18 cellular contexts compared by ENCODE assay signal in genomic region chr2:204360218-204361007, GRCh38.
"Had no signal": no experiment of that assay in that cellular context is flagged by ENCODE, and none has a peak within 500 bp of the region (broad histone marks: within the 10 kb centered on the region; RNA-seq: fewer than 3 reads in every experiment).

No MANE protein-coding gene starts in this region.

- H3K9me3 Mint-ChIP-seq: activated naive CD4-positive, alpha-beta T cell treated with anti-CD3 and anti-CD28 coated beads, Interleukin-2, amount 50 U/mL, for 24 hours; activated T-cell treated with anti-CD3 and anti-CD28 coated beads, Interleukin-2, amount 50 U/mL, for 24 hours; mesothelial cell of epicardium; stimulated activated memory B cell treated with anti-CD40 and anti-IgM and Interleukin-4, amounts not matched to agents 10 μg/mL and 1 μg/mL and 100 μg/mL, for 72 hours had no signal

- H3K27ac ChIP-seq: epithelial cell of prostate, gastroesophageal sphincter, neutrophil, right atrium auricular region, tibial artery had no signal

- H3K27me3 Mint-ChIP-seq: stimulated activated memory B cell treated with anti-CD40 and anti-IgM and Interleukin-4, amounts not matched to agents 10 μg/mL and 1 μg/mL and 100 μg/mL, for 72 hours had no signal

- H3K9me3 ChIP-seq: gastroesophageal sphincter, neutrophil, right atrium auricular region, tibial artery had no signal

- H3K4me1 Mint-ChIP-seq: activated CD8-positive, alpha-beta memory T cell treated with anti-CD3 and anti-CD28 coated beads, Interleukin-2, amount 10 ng/mL, durations not matched to agents 7 days and 5 days; activated naive CD4-positive, alpha-beta T cell treated with anti-CD3 and anti-CD28 coated beads, Interleukin-2, amount 50 U/mL, for 24 hours; stimulated activated memory B cell treated with anti-CD40 and anti-IgM and Interleukin-4, amounts not matched to agents 10 μg/mL and 1 μg/mL and 100 μg/mL, for 72 hours had no signal

- H3K27me3 ChIP-seq: gastroesophageal sphincter, neutrophil, right atrium auricular region, tibial artery had no signal

- DNase-seq: activated CD4-positive, alpha-beta T cell treated with anti-CD3 and anti-CD28 coated beads for 1 hour; activated CD4-positive, alpha-beta T cell treated with anti-CD3 and anti-CD28 coated beads, Interleukin-2, amount 50 U/mL, for 48 hours; activated CD8-positive, alpha-beta memory T cell treated with anti-CD3 and anti-CD28 coated beads, Interleukin-2, amount 10 ng/mL, durations not matched to agents 7 days and 5 days; activated effector memory CD4-positive, alpha-beta T cell treated with Interleukin-2 at 50 U/mL for 16 hours; activated T-cell treated with anti-CD3 and anti-CD28 coated beads, Interleukin-2, amount 50 U/mL, for 24 hours; central memory CD4-positive, alpha-beta T cell; cortex of kidney; effector CD8-positive, alpha-beta T cell; islet precursor cell; stimulated activated CD4-positive, alpha-beta T cell treated with anti-CD3 and anti-CD28 coated beads, Interleukin-1b, Interleukin-23, amount 100 ng/mL, for 48 hours; tibial artery had no signal

- H3K36me3 Mint-ChIP-seq: activated CD8-positive, alpha-beta memory T cell treated with anti-CD3 and anti-CD28 coated beads, Interleukin-2, amount 10 ng/mL, durations not matched to agents 7 days and 5 days; activated naive CD4-positive, alpha-beta T cell treated with anti-CD3 and anti-CD28 coated beads, Interleukin-2, amount 50 U/mL, for 24 hours; mesothelial cell of epicardium; stimulated activated memory B cell treated with anti-CD40 and anti-IgM and Interleukin-4, amounts not matched to agents 10 μg/mL and 1 μg/mL and 100 μg/mL, for 72 hours had no signal

- H3K4me1 ChIP-seq: gastroesophageal sphincter, tibial artery had no signal

- H3K4me3 ChIP-seq: gastroesophageal sphincter, right atrium auricular region, tibial artery had no signal

- H3K4me3 Mint-ChIP-seq: activated CD8-positive, alpha-beta memory T cell treated with anti-CD3 and anti-CD28 coated beads, Interleukin-2, amount 10 ng/mL, durations not matched to agents 7 days and 5 days; activated naive CD4-positive, alpha-beta T cell treated with anti-CD3 and anti-CD28 coated beads, Interleukin-2, amount 50 U/mL, for 24 hours; activated T-cell treated with anti-CD3 and anti-CD28 coated beads, Interleukin-2, amount 50 U/mL, for 24 hours; mesothelial cell of epicardium; stimulated activated memory B cell treated with anti-CD40 and anti-IgM and Interleukin-4, amounts not matched to agents 10 μg/mL and 1 μg/mL and 100 μg/mL, for 72 hours had no signal

- H3K36me3 ChIP-seq: gastroesophageal sphincter, neutrophil, right atrium auricular region, tibial artery had no signal

- H3K27ac Mint-ChIP-seq: activated CD8-positive, alpha-beta memory T cell treated with anti-CD3 and anti-CD28 coated beads, Interleukin-2, amount 10 ng/mL, durations not matched to agents 7 days and 5 days; activated naive CD4-positive, alpha-beta T cell treated with anti-CD3 and anti-CD28 coated beads, Interleukin-2, amount 50 U/mL, for 24 hours; activated T-cell treated with anti-CD3 and anti-CD28 coated beads, Interleukin-2, amount 50 U/mL, for 24 hours; mesothelial cell of epicardium; stimulated activated memory B cell treated with anti-CD40 and anti-IgM and Interleukin-4, amounts not matched to agents 10 μg/mL and 1 μg/mL and 100 μg/mL, for 72 hours had no signal
